Comparison of ENCODE assay signal across 6 cellular contexts in the genomic region with DNA sequence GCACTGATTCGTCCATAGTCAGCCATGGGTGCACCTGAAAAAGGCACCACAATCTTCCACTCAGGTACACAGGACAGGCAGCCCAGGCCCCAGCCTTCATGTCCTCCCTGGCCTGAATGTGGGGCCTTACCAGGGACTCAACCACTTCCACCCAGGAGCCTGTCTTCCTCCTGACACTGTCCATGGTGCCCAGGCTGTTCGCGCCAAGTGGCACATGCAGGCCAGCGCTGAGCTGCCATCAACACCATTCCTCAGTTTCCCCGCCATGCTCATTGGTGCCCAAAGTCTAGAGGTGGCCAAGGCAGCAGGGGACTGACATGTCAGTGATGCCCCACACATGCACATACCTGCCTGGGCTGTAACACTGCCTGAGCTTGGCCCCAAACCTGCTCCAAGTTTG.
"Had no signal": no experiment of that assay in that cellular context is flagged by ENCODE, and none has a peak within 500 bp of the region (broad histone marks: within the 10 kb centered on the region; RNA-seq: fewer than 3 reads in every experiment).

No MANE protein-coding gene starts in this region.

- H3K27ac ChIP-seq: GM23248 had no signal

- H3K36me3 ChIP-seq: HAP-1 had no signal

- DNase-seq: GM23248, GOT3, H7, IMR-90 had no signal

- H3K4me3 ChIP-seq: GM23248, HAP-1 had no signal

- H3K4me1 ChIP-seq: HAP-1 had no signal

- H3K9me3 ChIP-seq: HAP-1 had no signal

- ATAC-seq: HCT116 had no signal
